16 cellular contexts compared by ENCODE assay signal in genomic region chr6:56245903-56246351, GRCh38. TPM values are rescaled to one million over a fixed set of nuclear protein-coding genes. Genes with fewer than 3 reads are reported as not detected.
DNase-seq lines count a peak whose midpoint lies in the region; ATAC-seq, FAIRE-seq and TF ChIP-seq lines count a peak whose summit lies in the region.
"Had no signal": no experiment of that assay in that cellular context is flagged by ENCODE, and none has a peak within 500 bp of the region (broad histone marks: within the 10 kb centered on the region; RNA-seq: fewer than 3 reads in every experiment).

No MANE protein-coding gene starts in this region.

- H3K9me2 ChIP-seq in GM23248 (ENCODE audit: insufficient read depth): no peaks in the 10 kb centered on the region

- no peaks in the 10 kb centered on the region for H3F3A ChIP-seq in GM23248 (ENCODE audit: insufficient read depth)

- peaks cover 14% of the 10 kb centered on the region for H3K27me3 ChIP-seq in HUES64 (ENCODE audit: insufficient read depth, low read length)
- no peaks in the 10 kb centered on the region for H3K27me3 ChIP-seq in keratinocyte (ENCODE audit: control insufficient read depth, extremely low read depth, insufficient read depth, low read length)
- H3K27me3 ChIP-seq in testis: no peaks in the 10 kb centered on the region
- peaks cover 27% of the 10 kb centered on the region for H3K27me3 ChIP-seq in GM23248 (replicated peaks; ENCODE audit: insufficient read depth)

- H3K36me3 ChIP-seq in HUES64 (ENCODE audit: insufficient read depth, low read length) (no peaks in the 10 kb centered on the region), keratinocyte (ENCODE audit: control insufficient read depth in 2 of 2, extremely low read depth in 1 of 2, insufficient read depth in 2 of 2, low read length in 2 of 2) (no peaks in the 10 kb centered on the region), testis (ENCODE audit: low read depth, missing control alignments) (no peaks in the 10 kb centered on the region), GM23248 (ENCODE audit: low read depth) (no peaks in the 10 kb centered on the region)

- DNase-seq in coronary artery (ENCODE audit: low spot score) (no peak), keratinocyte (ENCODE audit: low read depth, low spot score) (no peak), testis (no peak), ACHN (no peak), GM23248 (no peak), HuH-7 (ENCODE audit: low spot score) (no peak)
- DNase-seq: activated T-cell treated with anti-CD3 and anti-CD28 coated beads, Interleukin-2, amount 50 U/mL, for 1 hour; CD8-positive, alpha-beta memory T cell; NCI-H2081; NK-92 treated with Interleukin-12 subunit alpha and Interleukin-12 subunit beta, amount 100 ng/mL, for 24 hours; stimulated activated naive CD8-positive, alpha-beta T cell treated with anti-CD3 and anti-CD28 coated beads, Interleukin-15, Interleukin-2, amounts not matched to agents 100 U/mL and 50 U/mL, for 24 hours; SW 1271 had no signal

- FAIRE-seq in keratinocyte (lab: Jason Lieb, UNC): peak; percentile 23

- intact Hi-C loops in testis (cut with DNase I; ENCODE audit: low total_unique reads): no loop called here

- H2AFZ ChIP-seq in keratinocyte (ENCODE audit: control insufficient read depth, low read length) (no peak overlapping the region), GM23248 (no peak overlapping the region)

- H3K79me2 ChIP-seq in keratinocyte (ENCODE audit: control insufficient read depth, insufficient read depth, low read length) (no peaks in the 10 kb centered on the region), GM23248 (ENCODE audit: insufficient read depth) (no peaks in the 10 kb centered on the region)

- peak overlapping the region; percentile 84; the same call in 1 of the 2 replicates for H3K27ac ChIP-seq in HUES64 (ENCODE audit: low read depth, low read length)
- peak overlapping the region; percentile 82 to 92 for H3K27ac ChIP-seq in coronary artery
- no peak overlapping the region for H3K27ac ChIP-seq in keratinocyte (ENCODE audit: control insufficient read depth, insufficient read depth, low read length)
- H3K27ac ChIP-seq in testis: peak overlapping the region; percentile 26 to 76
- H3K27ac ChIP-seq in GM23248: no peak overlapping the region
- H3K27ac ChIP-seq: KMS-11 had no signal

- peak overlapping the region; percentile 76 for H3K4me2 ChIP-seq in keratinocyte (ENCODE audit: control insufficient read depth, extremely low read depth, insufficient read depth, low read depth, low read length)
- H3K4me2 ChIP-seq in GM23248 (ENCODE audit: unreplicated experiment): no peak overlapping the region
- H3K4me2 ChIP-seq: KMS-11 had no signal

- ATAC-seq in HG02678 (IDR thresholded peaks at IDR 0.05; ENCODE audit: unreplicated experiment): no peak
- ATAC-seq: stimulated activated naive CD8-positive, alpha-beta T cell treated with anti-CD3 and anti-CD28 coated beads, Interleukin-15, Interleukin-2, amounts not matched to agents 100 U/mL and 50 U/mL, for 24 hours had no signal

- H3K4me1 ChIP-seq in HUES64 (ENCODE audit: insufficient read depth, low read length): peaks cover 17% of the 10 kb centered on the region
- H3K4me1 ChIP-seq in keratinocyte (ENCODE audit: control insufficient read depth, extremely low read depth, insufficient read depth, low read length): peaks cover 32% of the 10 kb centered on the region
- peaks cover 6% of the 10 kb centered on the region for H3K4me1 ChIP-seq in testis
- H3K4me1 ChIP-seq in GM23248 (ENCODE audit: insufficient read depth): 0 out of 2 replicates have a peak, but pooled peaks cover 3% of the 10 kb centered on the region

- dilution Hi-C loops in keratinocyte (cut with MboI; ENCODE audit: extremely low pct_ligation_motif_present, low sequenced_read_pairs): no loop called here

- WGBS in HUES64: 35% methylated on average over 2 of the region's 2 CpGs
- WGBS in testis, 2 donors: 29 to 41% methylated on average over 2 of the region's 2 CpGs
- 36 to 37% methylated on average over 2 of the region's 2 CpGs for WGBS in GM23248 (ENCODE audit: low coverage in 1 of 2, low lambda C conversion rate in 2 of 2, missing lambda C conversion rate in 2 of 2), 2 experiments

- in situ Hi-C loops in ACHN (cut with HindIII; ENCODE audit: low pct_ligation_motif_present, low pct_unique_long_range_greater_than_20kb, low sequenced_read_pairs): no loop called here
- in situ Hi-C loops in GM23248 (cut with MboI): no loop called here

- H3K4me3 ChIP-seq in HUES64 (ENCODE audit: low read length): peak overlapping the region; percentile 53
- peak overlapping the region; percentile 88 for H3K4me3 ChIP-seq in coronary artery
- no peak overlapping the region for H3K4me3 ChIP-seq in keratinocyte (ENCODE audit: control insufficient read depth in 2 of 3, extremely low read depth in 1 of 3, insufficient read depth in 2 of 3, low read depth in 1 of 3, low read length in 3 of 3)
- no peak overlapping the region for H3K4me3 ChIP-seq in testis
- H3K4me3 ChIP-seq in GM23248: no peak overlapping the region

- no peaks in the 10 kb centered on the region for H4K20me1 ChIP-seq in keratinocyte (ENCODE audit: control insufficient read depth, extremely low read depth, insufficient read depth, low read length)
- H4K20me1 ChIP-seq in GM23248 (ENCODE audit: insufficient read depth): no peaks in the 10 kb centered on the region

- TF ChIP-seq POLR2A in testis (IDR thresholded peaks at IDR 0.05): no peak

- no peak for TF ChIP-seq CTCF in coronary artery (IDR thresholded peaks at IDR 0.05)
- TF ChIP-seq CTCF in keratinocyte (optimal IDR thresholded peaks at IDR 0.05 in 1 of 3, IDR thresholded peaks at IDR 0.05 in 1 of 3, conservative IDR thresholded peaks at IDR 0.05 in 1 of 3; ENCODE audit: extremely low read depth in 1 of 3, insufficient read depth in 2 of 3, low read length in 3 of 3): no peak
- no peak for TF ChIP-seq CTCF in testis (IDR thresholded peaks at IDR 0.05)

- H3K9ac ChIP-seq in HUES64 (ENCODE audit: low read depth, low read length) (no peak overlapping the region), keratinocyte (ENCODE audit: control insufficient read depth, extremely low read depth, insufficient read depth, low read length) (no peak overlapping the region), GM23248 (no peak overlapping the region)
- H3K9ac ChIP-seq: KMS-11 had no signal

- H3K9me3 ChIP-seq in HUES64 (ENCODE audit: insufficient read depth, low read depth, low read length) (no peaks in the 10 kb centered on the region), keratinocyte (ENCODE audit: control insufficient read depth, low read depth, low read length) (no peaks in the 10 kb centered on the region), testis (no peaks in the 10 kb centered on the region), GM23248 (ENCODE audit: low read depth) (no peaks in the 10 kb centered on the region)

- H3K9me1 ChIP-seq in keratinocyte (ENCODE audit: control insufficient read depth, extremely low read depth, insufficient read depth, low read length): no peaks in the 10 kb centered on the region

RNA-seq across cellular contexts. Expression of gene COL21A1, which starts 1.5 kb away (rescaled TPM):
- 1.4 TPM for polyA plus RNA-seq in HUES64 (2013, experiment 1 of 2)
- 0.95 TPM for polyA plus RNA-seq in HUES64 (2013, experiment 2 of 2)
- polyA plus RNA-seq in keratinocyte (0.08 to 0.16 TPM (median 0.13 TPM) in 3 replicates), testis (ENCODE audit: insufficient read depth, low read depth, low replicate concordance) (7.1 TPM), GM23248 (2016; fragmentation: Nextera tagmentation; extraction: Ambion mirVana) (not detected in 2 replicates)
- polyA plus RNA-seq in keratinocyte (2011; ENCODE audit: low read depth): 0.07 TPM
- polyA plus RNA-seq in keratinocyte (2011; cell fraction: cytosol; rRNA removed): 0.04 and 0.06 TPM in 2 replicates
- 0.23 and 0.28 TPM in 2 replicates for polyA plus RNA-seq in keratinocyte (2011; cell fraction: nucleus; rRNA removed)
- polyA plus RNA-seq in keratinocyte (2012; ENCODE audit: low replicate concordance): 0.05 and 0.17 TPM in 2 replicates
- 0.06 to 0.46 TPM in 2 of 3 replicates, not detected in the other for polyA minus RNA-seq in keratinocyte
- not detected for polyA minus RNA-seq in keratinocyte (2011; cell fraction: cytosol; rRNA and poly(A)+ RNA removed)
- polyA minus RNA-seq in keratinocyte (2011; cell fraction: nucleus; rRNA and poly(A)+ RNA removed): 0.11 and 0.39 TPM in 2 replicates
- total RNA-seq in testis: 10 to 100 TPM in 1 of 2 donors, 1 to 10 TPM in 1; 6.6 to 10.5 TPM
- 0.11 TPM in 1 of 2 replicates, not detected in the other for total RNA-seq in GM23248 (2014; rRNA removed; shearing (Covaris generic))
- total RNA-seq: CD8-positive, alpha-beta memory T cell; mononuclear cell had no signal
- polyA plus RNA-seq: CD8-positive, alpha-beta memory T cell had no signal

Comparison
In these comparisons a context has a peak if more than half of its experiments do, and no peak if none do; other contexts are left out.
1. H3K27ac ChIP-seq: peak in HUES64 (single experiment), coronary artery (2 of 2) and testis (2 of 2); none in keratinocyte (single experiment) and GM23248 (single experiment).
2. H3K4me3 ChIP-seq: peak in HUES64 (single experiment) and coronary artery (single experiment); none in keratinocyte (0 of 3), testis (0 of 2) and GM23248 (single experiment).